In the genomic region with DNA sequence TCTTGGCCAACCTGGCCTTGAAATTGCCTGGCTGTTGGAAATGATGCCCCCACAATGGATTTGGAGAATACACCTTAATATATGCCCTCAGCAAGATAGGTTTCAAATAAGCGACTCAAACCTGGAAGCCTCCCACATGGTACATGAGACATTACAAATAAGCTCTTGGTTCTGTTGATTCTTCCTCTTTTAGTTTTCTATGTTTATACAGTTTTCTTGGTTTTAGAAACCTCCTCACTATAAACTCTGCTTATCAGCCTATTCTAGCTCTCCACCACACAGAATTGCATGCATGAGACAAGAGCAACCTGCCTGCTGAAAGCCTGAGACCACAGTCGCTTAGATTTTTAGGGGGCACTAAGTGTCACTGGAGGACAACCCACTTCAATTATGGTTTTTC, we compare ENCODE assay signal across 1 cellular context.
TF ChIP-seq lines count a peak whose summit lies in the region.

No MANE protein-coding gene starts in this region.

TF ChIP-seq in IMR-90, 13 proteins besides CTCF, POLR2A, EP300 and RAD21:
- TF ChIP-seq CHD1 (IDR thresholded peaks at IDR 0.05; ENCODE audit: low read depth, low read length) (no peak), FOS (IDR thresholded peaks at IDR 0.05; ENCODE audit: low read depth, low read length) (no peak)
